ENCODE assay signal across 8 cellular contexts in the genomic region with DNA sequence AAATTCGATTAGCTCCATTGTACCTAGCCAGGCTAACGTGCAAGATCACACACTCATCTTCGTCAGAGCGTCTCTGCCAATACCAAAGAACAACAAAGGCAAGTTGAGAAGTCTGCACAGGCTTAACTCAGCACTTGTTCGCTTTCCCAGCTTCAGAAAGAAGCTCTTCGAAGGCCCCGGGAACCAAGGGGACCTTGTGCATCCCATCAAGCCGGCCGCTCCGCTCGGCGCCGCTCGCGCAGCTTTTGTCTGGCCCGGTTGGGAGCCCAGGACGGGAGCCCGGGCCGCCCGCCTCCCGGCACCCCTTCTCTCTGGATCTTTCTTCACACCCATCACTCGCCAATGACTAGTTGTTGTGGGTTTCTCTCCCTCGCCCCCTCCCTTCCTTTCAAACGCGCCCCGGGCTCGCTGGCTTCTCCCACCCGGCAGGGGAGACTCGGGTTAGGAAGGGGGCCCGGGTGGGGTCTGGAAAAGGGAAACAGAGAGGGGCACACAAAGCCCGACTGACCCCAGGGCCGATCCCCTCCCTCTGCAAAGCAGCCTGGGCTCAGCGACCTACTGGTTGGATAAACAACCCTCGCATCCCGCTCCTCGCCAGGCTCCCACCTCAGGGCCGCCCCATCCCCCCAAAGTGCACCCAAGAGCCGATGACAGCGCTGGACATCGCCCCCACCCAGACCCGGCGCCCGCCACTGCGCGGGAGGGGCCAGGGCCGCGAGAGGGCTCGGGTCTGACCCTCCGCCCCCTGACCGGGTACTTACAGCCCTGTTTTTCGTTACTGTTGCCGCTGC. TPM values are rescaled to one million over a fixed set of nuclear protein-coding genes. Genes with fewer than 3 reads are reported as not detected.
A peak's percentile ranks its signal among the peaks of the same experiment; 100 is the strongest.
DNase-seq lines count a peak whose midpoint lies in the region; ATAC-seq lines count a peak whose summit lies in the region.

No MANE protein-coding gene starts in this region.

- peak overlapping the region; percentile 97 for H3K4me3 Mint-ChIP-seq in stimulated activated memory B cell treated with anti-CD40 and anti-IgM and Interleukin-4, amounts not matched to agents 10 μg/mL and 1 μg/mL and 100 μg/mL, for 72 hours

- peak; percentile 41 for ATAC-seq in HG03045 (IDR thresholded peaks at IDR 0.05; ENCODE audit: unreplicated experiment)
- peak; percentile 71 for ATAC-seq in stimulated activated memory B cell treated with anti-CD40 and anti-IgM and Interleukin-4, amounts not matched to agents 10 μg/mL and 1 μg/mL and 100 μg/mL, for 72 hours

- H3K27ac ChIP-seq in esophagus (ENCODE audit: low read depth in 2 of 2, low read length in 1 of 2) (peak overlapping the region; percentile 95 to 97), muscle layer of duodenum (ENCODE audit: low read length) (peak overlapping the region; percentile 100)

- 0 to 1% methylated on average over 50 to 52 of the region's 52 CpGs for WGBS in esophagus, 2 donors

- peak overlapping the region; percentile 81 to 87 for H3K4me3 ChIP-seq in esophagus (ENCODE audit: low read depth in 1 of 2, low read length in 2 of 2)
- H3K4me3 ChIP-seq in muscle layer of duodenum (ENCODE audit: low read depth in 1 of 2, low read length in 2 of 2), result peak overlapping the region; percentile 94 to 100

- peaks cover 5% of the 10 kb centered on the region for H3K36me3 Mint-ChIP-seq in stimulated activated memory B cell treated with anti-CD40 and anti-IgM and Interleukin-4, amounts not matched to agents 10 μg/mL and 1 μg/mL and 100 μg/mL, for 72 hours

- H3K9me3 Mint-ChIP-seq in stimulated activated memory B cell treated with anti-CD40 and anti-IgM and Interleukin-4, amounts not matched to agents 10 μg/mL and 1 μg/mL and 100 μg/mL, for 72 hours, result no peaks in the 10 kb centered on the region

- peaks cover 59% of the 10 kb centered on the region for H3K4me1 Mint-ChIP-seq in stimulated activated memory B cell treated with anti-CD40 and anti-IgM and Interleukin-4, amounts not matched to agents 10 μg/mL and 1 μg/mL and 100 μg/mL, for 72 hours

- H3K27me3 ChIP-seq in esophagus (ENCODE audit: control insufficient read depth in 1 of 2, insufficient read depth in 2 of 2, low read length in 2 of 2), result no peaks in the 10 kb centered on the region
- no peaks in the 10 kb centered on the region for H3K27me3 ChIP-seq in muscle layer of duodenum (ENCODE audit: low read depth, low read length)

- H3K4me1 ChIP-seq in esophagus (ENCODE audit: control insufficient read depth in 2 of 2, insufficient read depth in 2 of 2, low read length in 1 of 2) (no peaks in the 10 kb centered on the region), muscle layer of duodenum (ENCODE audit: control insufficient read depth in 1 of 2, insufficient read depth in 2 of 2, low read length in 2 of 2) (peaks cover 0 to 38% of the 10 kb centered on the region in 2 donors)

- H3K27me3 Mint-ChIP-seq in stimulated activated memory B cell treated with anti-CD40 and anti-IgM and Interleukin-4, amounts not matched to agents 10 μg/mL and 1 μg/mL and 100 μg/mL, for 72 hours, result no peaks in the 10 kb centered on the region

- H3K36me3 ChIP-seq in esophagus (ENCODE audit: control insufficient read depth in 2 of 2, insufficient read depth in 2 of 2, low read length in 1 of 2) (no peaks in the 10 kb centered on the region), muscle layer of duodenum (ENCODE audit: control insufficient read depth in 1 of 2, insufficient read depth in 2 of 2, low read length in 2 of 2) (peaks cover 0 to 13% of the 10 kb centered on the region in 2 donors)

- DNase-seq in SIG-M5 treated with dmso at 0.1 percent for 504 hours (lab: John Stamatoyannopoulos, UW; ENCODE audit: unreplicated experiment) (peak; percentile 72), SIG-M5 (lab: John Stamatoyannopoulos, UW) (no peak), NOMO-1 (lab: John Stamatoyannopoulos, UW; ENCODE audit: unreplicated experiment in 2 of 2) (peak; percentile 48 to 71), activated T-cell treated with anti-CD3 and anti-CD28 coated beads for 48 hours (ENCODE audit: low read depth) (peak; percentile 39)

- peak overlapping the region; percentile 99 for H3K27ac Mint-ChIP-seq in stimulated activated memory B cell treated with anti-CD40 and anti-IgM and Interleukin-4, amounts not matched to agents 10 μg/mL and 1 μg/mL and 100 μg/mL, for 72 hours

- H3K9me3 ChIP-seq in esophagus (ENCODE audit: control insufficient read depth in 2 of 2, insufficient read depth in 1 of 2, low read depth in 1 of 2, low read length in 1 of 2), result no peaks in the 10 kb centered on the region
- no peaks in the 10 kb centered on the region for H3K9me3 ChIP-seq in muscle layer of duodenum (ENCODE audit: control insufficient read depth in 1 of 2, low read length in 2 of 2)

RNA-seq across cellular contexts. Expression of a gene that starts 0.5 kb away (rescaled TPM):
- polyA plus RNA-seq in esophagus, result 1 to 10 TPM; 9.1 to 9.8 TPM
